In genomic region chr11:82043316-82043715, GRCh38 we compare ENCODE assay signal across 18 cellular contexts.
"Had no signal": no experiment of that assay in that cellular context is flagged by ENCODE, and none has a peak within 500 bp of the region (broad histone marks: within the 10 kb centered on the region; RNA-seq: fewer than 3 reads in every experiment).

No MANE protein-coding gene starts in this region.

- DNase-seq: activated CD4-positive, alpha-beta T cell treated with anti-CD3 and anti-CD28 coated beads, Interleukin-2, amount 10 ng/mL, durations not matched to agents 24 days and 14 days; activated CD4-positive, CD25-positive, alpha-beta regulatory T cell; activated CD8-positive, alpha-beta T cell treated with anti-CD3 and anti-CD28 coated beads for 36 hours; activated naive CD4-positive, alpha-beta T cell treated with Interleukin-2 at 50 U/mL for 16 hours; activated naive CD8-positive, alpha-beta T cell treated with anti-CD3 and anti-CD28 coated beads, Interleukin-2, amount 10 ng/mL, durations not matched to agents 7 days and 5 days; activated T-cell treated with anti-CD3 and anti-CD28 coated beads, Interleukin-2, amount 50 U/mL, for 1 hour; amygdala; gastrocnemius medialis; head of caudate nucleus; midbrain; spleen; stimulated activated naive B cell treated with anti-CD40 and anti-IgM and Interleukin-4, amounts not matched to agents 10 μg/mL and 1 μg/mL and 100 μg/mL, for 72 hours; T-helper 1 cell; T-helper 9 cell; thyroid gland had no signal

- ATAC-seq: activated CD8-positive, alpha-beta T cell treated with anti-CD3 and anti-CD28 coated beads for 36 hours; esophagus mucosa; gastrocnemius medialis; stimulated activated naive B cell treated with anti-CD40 and anti-IgM and Interleukin-4, amounts not matched to agents 10 μg/mL and 1 μg/mL and 100 μg/mL, for 72 hours had no signal

- H3K4me3 ChIP-seq: coronary artery, gastrocnemius medialis, lung, spleen, thyroid gland had no signal
